In genomic region chr1:202565890-202566289, GRCh38 we compare ENCODE assay signal across 10 cellular contexts.
A peak's percentile ranks its signal among the peaks of the same experiment; 100 is the strongest.
DNase-seq lines count a peak whose midpoint lies in the region; ATAC-seq and TF ChIP-seq lines count a peak whose summit lies in the region.
"Had no signal": no experiment of that assay in that cellular context is flagged by ENCODE, and none has a peak within 500 bp of the region (broad histone marks: within the 10 kb centered on the region; RNA-seq: fewer than 3 reads in every experiment).

No MANE protein-coding gene starts in this region.

- CTCF ChIA-PET in CD4-positive, alpha-beta T cell (lab: Charles Lee): no interaction called here

- H4K20me1 ChIP-seq in OCI-LY1 (ENCODE audit: insufficient read depth, low read length): no peaks in the 10 kb centered on the region

- H3K27ac ChIP-seq in OCI-LY1 (ENCODE audit: low read depth, low read length, poor library complexity, severe bottlenecking): peak overlapping the region; percentile 61
- H3K27ac ChIP-seq in prostate gland: peak overlapping the region; percentile 21 to 44
- H3K27ac ChIP-seq in WERI-Rb-1: no peak overlapping the region
- no peak overlapping the region for H3K27ac ChIP-seq in CD4-positive, alpha-beta T cell (ENCODE audit: low read depth, low read length)

- H3K9me3 ChIP-seq in OCI-LY1 (ENCODE audit: low read length): no peaks in the 10 kb centered on the region
- no peaks in the 10 kb centered on the region for H3K9me3 ChIP-seq in prostate gland
- no peaks in the 10 kb centered on the region for H3K9me3 ChIP-seq in WERI-Rb-1 (ENCODE audit: severe bottlenecking)
- no peaks in the 10 kb centered on the region for H3K9me3 ChIP-seq in CD4-positive, alpha-beta T cell (ENCODE audit: control insufficient read depth, low read length)

- no peaks in the 10 kb centered on the region for H3K27me3 ChIP-seq in OCI-LY1 (ENCODE audit: insufficient read depth, low read length)
- no peaks in the 10 kb centered on the region for H3K27me3 ChIP-seq in prostate gland (replicated peaks; ENCODE audit: insufficient read depth)
- H3K27me3 ChIP-seq in WERI-Rb-1 (ENCODE audit: insufficient read depth, low read depth, severe bottlenecking): no peaks in the 10 kb centered on the region
- H3K27me3 ChIP-seq in CD4-positive, alpha-beta T cell (ENCODE audit: control insufficient read depth, insufficient read depth, low read length): no peaks in the 10 kb centered on the region

- H3K4me3 ChIP-seq in OCI-LY1 (ENCODE audit: low read depth, low read length, poor library complexity, severe bottlenecking) (no peak overlapping the region), prostate gland (no peak overlapping the region), WERI-Rb-1 (ENCODE audit: low read depth, low read length) (no peak overlapping the region)

- H3K27ac Mint-ChIP-seq in HFFc6 (no peak overlapping the region), glutamatergic neuron (ENCODE audit: unreplicated experiment) (no peak overlapping the region)
- no peak overlapping the region for H3K27ac Mint-ChIP-seq in CD4-positive, alpha-beta T cell

- no peak overlapping the region for H2AFZ ChIP-seq in OCI-LY1 (ENCODE audit: low read length)

- peak overlapping the region; percentile 28; the same call in 1 of the 2 replicates for H3K4me2 ChIP-seq in OCI-LY1 (ENCODE audit: low read length)

- H3K4me3 Mint-ChIP-seq in HFFc6 (no peak overlapping the region), glutamatergic neuron (ENCODE audit: unreplicated experiment) (no peak overlapping the region)
- no peak overlapping the region for H3K4me3 Mint-ChIP-seq in CD4-positive, alpha-beta T cell

- H3K9me3 Mint-ChIP-seq in HFFc6 (no peaks in the 10 kb centered on the region), glutamatergic neuron (ENCODE audit: unreplicated experiment) (no peaks in the 10 kb centered on the region)
- no peaks in the 10 kb centered on the region for H3K9me3 Mint-ChIP-seq in CD4-positive, alpha-beta T cell

- no peak overlapping the region for H3K9ac ChIP-seq in OCI-LY1 (ENCODE audit: low read length)

- H3K4me1 ChIP-seq in OCI-LY1 (ENCODE audit: insufficient read depth, low read length, severe bottlenecking) (peaks cover 16% of the 10 kb centered on the region), prostate gland (replicated peaks) (peaks cover 12% of the 10 kb centered on the region)

- no peaks in the 10 kb centered on the region for H3K9me2 ChIP-seq in OCI-LY1 (ENCODE audit: low read depth, low read length)

- peak; percentile 27; the same call in 1 of the 2 replicates for TF ChIP-seq CTCF in HFFc6 (IDR thresholded peaks at IDR 0.05)
- TF ChIP-seq CTCF in OCI-LY1 (IDR thresholded peaks at IDR 0.05; ENCODE audit: low read length): peak; percentile 38; the same call in 1 of the 2 replicates
- no peak for TF ChIP-seq CTCF in prostate gland (IDR thresholded peaks at IDR 0.05)
- TF ChIP-seq CTCF in WERI-Rb-1 (IDR thresholded peaks at IDR 0.05; ENCODE audit: low read depth, low read length): no peak
- no peak for TF ChIP-seq CTCF in CD4-positive, alpha-beta T cell (IDR thresholded peaks at IDR 0.05)
- TF ChIP-seq CTCF in glutamatergic neuron (IDR thresholded peaks at IDR 0.05; ENCODE audit: partially characterized antibody, unreplicated experiment): no peak

- intact Hi-C loops in prostate gland (cut with DNase I): no loop called here
- intact Hi-C loops in CD4-positive, alpha-beta T cell (cut with DNase I, micrococcal nuclease): no loop called here

- H3K4me1 Mint-ChIP-seq in HFFc6 (ENCODE audit: low read depth): peaks cover 31% of the 10 kb centered on the region
- no peaks in the 10 kb centered on the region for H3K4me1 Mint-ChIP-seq in CD4-positive, alpha-beta T cell (ENCODE audit: low read depth)
- peaks cover 32% of the 10 kb centered on the region for H3K4me1 Mint-ChIP-seq in glutamatergic neuron (ENCODE audit: low read depth, unreplicated experiment)

- H3K36me3 Mint-ChIP-seq in HFFc6 (ENCODE audit: low read depth): no peaks in the 10 kb centered on the region; the same call in 1 of the 2 replicates
- peaks cover 73% of the 10 kb centered on the region for H3K36me3 Mint-ChIP-seq in CD4-positive, alpha-beta T cell (ENCODE audit: low read depth)
- no peaks in the 10 kb centered on the region for H3K36me3 Mint-ChIP-seq in glutamatergic neuron (ENCODE audit: unreplicated experiment)

- H3F3A ChIP-seq in OCI-LY1 (ENCODE audit: insufficient read depth, low read length): no peaks in the 10 kb centered on the region

- peak; percentile 73 for ATAC-seq in GM18858 (IDR thresholded peaks at IDR 0.05; ENCODE audit: unreplicated experiment)
- no peak for ATAC-seq in CD4-positive, alpha-beta T cell (ENCODE audit: poor library complexity)

- peaks cover 9% of the 10 kb centered on the region; the same call in 1 of the 2 replicates for H3K36me3 ChIP-seq in OCI-LY1 (ENCODE audit: insufficient read depth, low read length)
- no peaks in the 10 kb centered on the region for H3K36me3 ChIP-seq in prostate gland
- H3K36me3 ChIP-seq in WERI-Rb-1: peaks cover 42% of the 10 kb centered on the region

- TF ChIP-seq POLR2A in prostate gland (IDR thresholded peaks at IDR 0.05): no peak

- no peak for DNase-seq in HFFc6
- DNase-seq in prostate gland (ENCODE audit: low spot score): no peak
- DNase-seq in WERI-Rb-1: no peak
- DNase-seq in CD4-positive, alpha-beta T cell: no peak
- DNase-seq in glutamatergic neuron: no peak
- DNase-seq in kidney glomerular epithelial cell (lab: John Stamatoyannopoulos, UW): no peak
- DNase-seq: H7, T1000 had no signal

- 83% methylated on average over 2 of the region's 2 CpGs for WGBS in prostate gland

- POLR2A ChIA-PET in CD4-positive, alpha-beta T cell (lab: Charles Lee): no interaction called here

- H3K79me2 ChIP-seq in OCI-LY1 (ENCODE audit: insufficient read depth, low read length): no peaks in the 10 kb centered on the region

- H3K27me3 Mint-ChIP-seq in HFFc6 (ENCODE audit: insufficient read depth): no peaks in the 10 kb centered on the region; the same call in 1 of the 2 replicates
- no peaks in the 10 kb centered on the region for H3K27me3 Mint-ChIP-seq in CD4-positive, alpha-beta T cell
- no peaks in the 10 kb centered on the region for H3K27me3 Mint-ChIP-seq in glutamatergic neuron (ENCODE audit: unreplicated experiment)

Comparison
In these comparisons a context has a peak if more than half of its experiments do, and no peak if none do; other contexts are left out.
1. CTCF ChIP-seq: peak in HFFc6 (single experiment) and OCI-LY1 (single experiment); none in prostate gland (0 of 4), WERI-Rb-1 (single experiment), CD4-positive, alpha-beta T cell (single experiment) and glutamatergic neuron (single experiment).
2. H3K27ac ChIP-seq: peak in OCI-LY1 (single experiment) and prostate gland (2 of 2); none in WERI-Rb-1 (single experiment) and CD4-positive, alpha-beta T cell (single experiment).